In genomic region chr18:63624863-63625262, GRCh38 we compare ENCODE assay signal across 4 cellular contexts. TPM values are rescaled to one million over a fixed set of nuclear protein-coding genes. Genes with fewer than 3 reads are reported as not detected.
"Had no signal": no experiment of that assay in that cellular context is flagged by ENCODE, and none has a peak within 500 bp of the region (broad histone marks: within the 10 kb centered on the region; RNA-seq: fewer than 3 reads in every experiment).

No MANE protein-coding gene starts in this region.

- ATAC-seq: GM12878 had no signal

- DNase-seq: GDM1, GF-D8 had no signal

- H3K4me3 ChIP-seq: GM12878 had no signal

RNA-seq across cellular contexts. Expression of gene SERPINB4, which starts 19.2 kb away (rescaled TPM):
- total RNA-seq: G401, GM12878 had no signal

RNA-seq across cellular contexts. Expression of gene SERPINB3, which starts 36.8 kb away (rescaled TPM):
- total RNA-seq: G401, GM12878 had no signal

RNA-seq across cellular contexts. Expression of gene SERPINB13, which starts 37.7 kb away (rescaled TPM):
- total RNA-seq: G401, GM12878 had no signal
